Comparison of ENCODE assay signal across 16 cellular contexts in genomic region chr13:54945978-54946377, GRCh38.
"Had no signal": no experiment of that assay in that cellular context is flagged by ENCODE, and none has a peak within 500 bp of the region (broad histone marks: within the 10 kb centered on the region; RNA-seq: fewer than 3 reads in every experiment).

No MANE protein-coding gene starts in this region.

- H3K27me3 Mint-ChIP-seq: activated CD4-positive, alpha-beta T cell treated with anti-CD3 and anti-CD28 coated beads for 36 hours; activated CD8-positive, alpha-beta T cell treated with anti-CD3 and anti-CD28 coated beads for 36 hours; activated naive CD8-positive, alpha-beta T cell treated with anti-CD3 and anti-CD28 coated beads for 36 hours had no signal

- ATAC-seq: activated CD4-positive, alpha-beta T cell treated with anti-CD3 and anti-CD28 coated beads for 36 hours; activated CD8-positive, alpha-beta T cell treated with anti-CD3 and anti-CD28 coated beads for 36 hours; activated T-cell treated with anti-CD3 and anti-CD28 coated beads, Interleukin-2, amount 50 U/mL, for 72 hours; gastroesophageal sphincter; lower lobe of right lung had no signal

- H3K79me2 ChIP-seq: parathyroid adenoma had no signal

- H3K27me3 ChIP-seq: brain microvascular endothelial cell, gastroesophageal sphincter had no signal

- H3K4me3 ChIP-seq: gastroesophageal sphincter, lower lobe of right lung had no signal

- H3K4me1 Mint-ChIP-seq: activated CD4-positive, alpha-beta T cell treated with anti-CD3 and anti-CD28 coated beads for 36 hours; activated naive CD8-positive, alpha-beta T cell treated with anti-CD3 and anti-CD28 coated beads for 36 hours; immature natural killer cell had no signal

- H3K27ac ChIP-seq: brain microvascular endothelial cell, gastroesophageal sphincter, lower lobe of right lung, parathyroid adenoma, VCaP had no signal

- H3K27ac Mint-ChIP-seq: activated CD4-positive, alpha-beta T cell treated with anti-CD3 and anti-CD28 coated beads for 36 hours; activated CD8-positive, alpha-beta T cell treated with anti-CD3 and anti-CD28 coated beads for 36 hours; activated naive CD8-positive, alpha-beta T cell treated with anti-CD3 and anti-CD28 coated beads for 36 hours; activated T-cell treated with anti-CD3 and anti-CD28 coated beads, Interleukin-2, amount 50 U/mL, for 72 hours; immature natural killer cell had no signal

- H3K4me3 Mint-ChIP-seq: activated CD4-positive, alpha-beta T cell treated with anti-CD3 and anti-CD28 coated beads for 36 hours; activated CD8-positive, alpha-beta T cell treated with anti-CD3 and anti-CD28 coated beads for 36 hours; activated naive CD8-positive, alpha-beta T cell treated with anti-CD3 and anti-CD28 coated beads for 36 hours; activated T-cell treated with anti-CD3 and anti-CD28 coated beads, Interleukin-2, amount 50 U/mL, for 72 hours; immature natural killer cell had no signal

- H3K4me1 ChIP-seq: gastroesophageal sphincter, lower lobe of right lung, parathyroid adenoma had no signal

- H3K9ac ChIP-seq: parathyroid adenoma had no signal

- DNase-seq: activated CD4-positive, alpha-beta T cell treated with anti-CD3 and anti-CD28 coated beads for 36 hours; activated CD8-positive, alpha-beta memory T cell treated with anti-CD3 and anti-CD28 coated beads, Interleukin-2, amount 50 U/mL, for 4 hours; activated CD8-positive, alpha-beta T cell treated with anti-CD3 and anti-CD28 coated beads for 36 hours; activated gamma-delta T cell treated with Interleukin-2 at 50 U/mL for 16 hours; activated naive CD8-positive, alpha-beta T cell treated with anti-CD3 and anti-CD28 coated beads for 36 hours; activated T-cell treated with anti-CD3 and anti-CD28 coated beads, Interleukin-2, amount 50 U/mL, for 72 hours; brain microvascular endothelial cell; cerebellar nuclear complex; dermis blood vessel endothelial cell; immature natural killer cell; lower lobe of right lung; midbrain; stimulated activated CD4-positive, alpha-beta T cell treated with anti-CD3 and anti-CD28 coated beads, Interleukin-4, amount 100 ng/mL, for 4 hours had no signal

- H3K36me3 ChIP-seq: brain microvascular endothelial cell, gastroesophageal sphincter, lower lobe of right lung had no signal

- H3K36me3 Mint-ChIP-seq: activated naive CD8-positive, alpha-beta T cell treated with anti-CD3 and anti-CD28 coated beads for 36 hours; immature natural killer cell had no signal

- H2AFZ ChIP-seq: parathyroid adenoma had no signal

- H3K9me3 ChIP-seq: gastroesophageal sphincter, lower lobe of right lung had no signal
